Comparison of ENCODE assay signal across 8 cellular contexts in the genomic region with DNA sequence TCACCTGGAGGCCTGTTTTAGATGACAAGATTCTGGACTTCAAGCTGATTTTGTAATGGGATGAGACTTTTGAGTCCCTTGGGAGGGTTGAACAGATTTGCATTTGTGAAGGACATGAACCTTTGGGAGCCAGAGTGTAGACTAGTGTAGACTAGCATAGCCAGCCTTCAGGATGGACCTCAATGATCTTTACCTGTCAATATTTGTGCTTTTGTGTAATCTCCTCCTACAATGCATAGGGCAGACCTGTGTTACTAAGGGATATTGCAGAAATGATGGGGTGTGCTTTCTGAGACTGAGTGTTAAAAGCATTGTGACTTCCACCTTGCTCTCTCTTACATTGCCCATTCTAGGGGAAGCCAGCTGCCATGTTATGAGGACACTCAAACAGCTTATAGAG. TPM values are rescaled to one million over a fixed set of nuclear protein-coding genes. Genes with fewer than 3 reads are reported as not detected.
"Had no signal": no experiment of that assay in that cellular context is flagged by ENCODE, and none has a peak within 500 bp of the region (broad histone marks: within the 10 kb centered on the region; RNA-seq: fewer than 3 reads in every experiment).

No MANE protein-coding gene starts in this region.

- H3K27ac Mint-ChIP-seq: H9 had no signal

- H3K27ac ChIP-seq: HL-60 had no signal

- ATAC-seq: K562 had no signal

- H3K4me3 Mint-ChIP-seq: H9 had no signal

- H3K4me3 ChIP-seq: K562 had no signal

- DNase-seq: GOT3, H9, HCEC 1CT, IMR-90, KG1 had no signal

RNA-seq across cellular contexts. Expression of a gene that starts 21.4 kb away (rescaled TPM):
- total RNA-seq: HT1080 had no signal
